Comparison of ENCODE assay signal across 8 cellular contexts in the genomic region with DNA sequence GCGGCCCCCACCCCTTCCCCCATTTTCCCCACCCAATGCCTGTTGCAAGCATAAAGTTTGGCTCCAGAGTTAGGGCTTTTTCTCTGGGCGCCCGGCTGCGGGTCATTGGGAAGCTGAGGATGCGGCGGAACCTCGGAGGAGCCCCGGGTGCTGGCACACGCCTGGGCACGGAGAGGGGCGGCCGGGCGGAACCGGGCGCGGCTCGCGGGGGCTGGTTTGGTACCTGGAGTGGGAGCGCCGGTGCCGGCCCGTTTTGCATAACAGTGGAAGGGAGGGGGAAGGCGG. TPM values are rescaled to one million over a fixed set of nuclear protein-coding genes. Genes with fewer than 3 reads are reported as not detected.
DNase-seq lines count a peak whose midpoint lies in the region; ATAC-seq, FAIRE-seq and TF ChIP-seq lines count a peak whose summit lies in the region.

No MANE protein-coding gene starts in this region.

- H3K27ac ChIP-seq in lower lobe of right lung (peak overlapping the region; percentile 76), vagina (peak overlapping the region; percentile 94)

- H3K4me3 ChIP-seq in AG09309 (ENCODE audit: control insufficient read depth, low read depth, low read length) (peak overlapping the region; percentile 64), astrocyte of the cerebellum (ENCODE audit: low read depth, low read length) (peak overlapping the region; percentile 59), lower lobe of right lung (peak overlapping the region; percentile 91), vagina (peak overlapping the region; percentile 90 to 98)

- H3K4me1 ChIP-seq in lower lobe of right lung (peaks cover 31% of the 10 kb centered on the region), vagina (peaks cover 31% of the 10 kb centered on the region)

- no peaks in the 10 kb centered on the region for H3K4me1 Mint-ChIP-seq in HFFc6 (ENCODE audit: low read depth)

- intact Hi-C loops in lower lobe of right lung (cut with DNase I), result no loop called here
- intact Hi-C loops in vagina (cut with DNase I), result no loop called here

- no peak overlapping the region for H3K27ac Mint-ChIP-seq in HFFc6

- H3K36me3 ChIP-seq in lower lobe of right lung (no peaks in the 10 kb centered on the region), vagina (no peaks in the 10 kb centered on the region)

- TF ChIP-seq POLR2A in vagina (IDR thresholded peaks at IDR 0.05), result no peak

- no peak for DNase-seq in AG09309 (ENCODE audit: low read depth)
- no peak for DNase-seq in HFFc6
- DNase-seq in astrocyte of the cerebellum (ENCODE audit: low read depth), result no peak
- DNase-seq in lower lobe of right lung, result no peak
- no peak for DNase-seq in vagina (ENCODE audit: extremely low spot score in 2 of 2)
- DNase-seq in GOT3 (lab: John Stamatoyannopoulos, UW), result no peak
- no peak for DNase-seq in HTR-8/SVneo (ENCODE audit: insufficient read length, low spot score)
- DNase-seq in iPS-NIHi11 (ENCODE audit: low spot score), result no peak

- H3K36me3 Mint-ChIP-seq in HFFc6 (ENCODE audit: low read depth), result no peaks in the 10 kb centered on the region

- peak overlapping the region; percentile 82 for H3K4me3 Mint-ChIP-seq in HFFc6

- H3K9me3 Mint-ChIP-seq in HFFc6, result no peaks in the 10 kb centered on the region

- no peak for ATAC-seq in lower lobe of right lung

- H3K9me3 ChIP-seq in lower lobe of right lung (no peaks in the 10 kb centered on the region), vagina (no peaks in the 10 kb centered on the region)

- TF ChIP-seq CTCF in AG09309 (IDR thresholded peaks at IDR 0.05; ENCODE audit: control insufficient read depth, insufficient read depth, low read depth, low read length, missing control alignments), result no peak
- no peak for TF ChIP-seq CTCF in HFFc6 (IDR thresholded peaks at IDR 0.05)
- TF ChIP-seq CTCF in astrocyte of the cerebellum (IDR thresholded peaks at IDR 0.05; ENCODE audit: low read depth, low read length, missing control alignments), result no peak
- TF ChIP-seq CTCF in lower lobe of right lung (IDR thresholded peaks at IDR 0.05), result no peak
- TF ChIP-seq CTCF in vagina (IDR thresholded peaks at IDR 0.05), result no peak

- peaks cover 24% of the 10 kb centered on the region for H3K27me3 Mint-ChIP-seq in HFFc6 (ENCODE audit: insufficient read depth)

- H3K27me3 ChIP-seq in lower lobe of right lung (ENCODE audit: low read depth), result no peaks in the 10 kb centered on the region
- no peaks in the 10 kb centered on the region for H3K27me3 ChIP-seq in vagina

- no peak for FAIRE-seq in HTR-8/SVneo (lab: Jason Lieb, UNC)

- in situ Hi-C loops in astrocyte of the cerebellum (cut with HindIII; ENCODE audit: low sequenced_read_pairs), result no loop called here

RNA-seq across cellular contexts. Expression of a gene that starts 1.2 kb away (rescaled TPM):
- under 1 TPM; 0.05 to 0.28 (median 0.09) TPM for total RNA-seq in HFFc6 (2021; fragmentation: NEBNext Ultra II Directional; extraction: Animal tissue kit (Norgen Biotek cat#: 25700))
- total RNA-seq in lower lobe of right lung (12.5 TPM), vagina (11.5 TPM)
